ENCODE assay signal across 11 cellular contexts in genomic region chr17:79845601-79845949, GRCh38. TPM values are rescaled to one million over a fixed set of nuclear protein-coding genes. Genes with fewer than 3 reads are reported as not detected.
DNase-seq lines count a peak whose midpoint lies in the region; ATAC-seq and TF ChIP-seq lines count a peak whose summit lies in the region.
"Had no signal": no experiment of that assay in that cellular context is flagged by ENCODE, and none has a peak within 500 bp of the region (broad histone marks: within the 10 kb centered on the region; RNA-seq: fewer than 3 reads in every experiment).

No MANE protein-coding gene starts in this region.

- H3K9me3 ChIP-seq in SK-N-MC (ENCODE audit: low read depth, low read length) (no peaks in the 10 kb centered on the region), heart left ventricle (no peaks in the 10 kb centered on the region), skeletal muscle tissue (ENCODE audit: control insufficient read depth in 3 of 3, low read length in 3 of 3) (no peaks in the 10 kb centered on the region)
- H3K9me3 ChIP-seq: thoracic aorta had no signal

- no peak for TF ChIP-seq POLR2A in heart left ventricle (IDR thresholded peaks at IDR 0.05)

- WGBS in heart left ventricle, 4 donors: 27 to 43% (median 35%) methylated on average over 7 of the region's 7 CpGs

- intact Hi-C loops in heart left ventricle (cut with DNase I): loop anchor here in 5 of 10 donors (2.0 to 10.0 kb wide), 6 partner anchors 67 to 145 kb away; no protein-coding TSS in a partner anchor
- intact Hi-C loops in head of caudate nucleus (cut with DNase I): loop anchor here (10.0 kb wide), 1 partner anchor 69 kb away; no protein-coding TSS in a partner anchor

- H3K4me1 ChIP-seq in heart left ventricle: peaks cover 0 to 55% (median 45%) of the 10 kb centered on the region in 12 donors
- peaks cover 13 to 24% (median 20%) of the 10 kb centered on the region in 3 donors for H3K4me1 ChIP-seq in skeletal muscle tissue (ENCODE audit: control insufficient read depth in 3 of 3, insufficient read depth in 3 of 3, low read length in 3 of 3)

- peak; percentile 61 for DNase-seq in GF-D8 (lab: John Stamatoyannopoulos, UW)
- DNase-seq in SK-N-MC (ENCODE audit: low read depth, low spot score): no peak
- DNase-seq in heart left ventricle: peak in 1 of 5 donors; percentile 27
- no peak for DNase-seq in GM10248 (ENCODE audit: extremely low spot score)
- DNase-seq in head of caudate nucleus: no peak
- DNase-seq in NCI-H524 (lab: John Stamatoyannopoulos, UW): no peak
- DNase-seq: activated CD4-positive, alpha-beta T cell treated with anti-CD3 and anti-CD28 coated beads, Interleukin-2, amount 50 U/mL, for 4 hours; stimulated activated CD4-positive, alpha-beta T cell treated with anti-CD3 and anti-CD28 coated beads, Interleukin-15, amount 100 ng/mL, for 24 hours had no signal

- H3K27ac ChIP-seq in SK-N-MC: peak overlapping the region; percentile 77
- peak overlapping the region in 8 of 12 donors; percentile 28 to 86 (median 66) for H3K27ac ChIP-seq in heart left ventricle
- H3K27ac ChIP-seq in skeletal muscle tissue (ENCODE audit: low read depth, low read length): peak overlapping the region; percentile 36
- H3K27ac ChIP-seq: thoracic aorta had no signal

- H3K4me3 ChIP-seq in SK-N-MC (peak overlapping the region; percentile 75), heart left ventricle (peak overlapping the region in 3 of 12 donors; percentile 64 to 72 (median 68)), skeletal muscle tissue (ENCODE audit: low read length in 3 of 3) (peak overlapping the region in 1 of 3 donors; percentile 23)

- peak overlapping the region; percentile 59 for H3K9ac ChIP-seq in SK-N-MC (ENCODE audit: insufficient read length)
- H3K9ac ChIP-seq in skeletal muscle tissue (ENCODE audit: low read depth in 1 of 3, low read length in 3 of 3): peak overlapping the region in 1 of 3 donors; percentile 45

- H3K27me3 ChIP-seq in heart left ventricle: peaks cover 25 to 50% (median 29%) of the 10 kb centered on the region in 9 donors
- H3K27me3 ChIP-seq in skeletal muscle tissue (ENCODE audit: control insufficient read depth in 3 of 3, insufficient read depth in 3 of 3, low read length in 3 of 3): peaks cover 44 to 73% (median 48%) of the 10 kb centered on the region in 3 donors

- ATAC-seq in heart left ventricle (peak in 2 of 4 donors; percentile 14 to 21), HG03442 (IDR thresholded peaks at IDR 0.05; ENCODE audit: unreplicated experiment) (no peak)

- CTCF ChIA-PET in GM10248 (lab: Yijun Ruan, JAX): interaction anchor here (1.0 to 2.7 kb wide), 12 partner anchors 8 to 130 kb away, joined by 3 to 12 read pairs (median 6); partner anchors contain the start of gene CBX8

- TF ChIP-seq CTCF in heart left ventricle (IDR thresholded peaks at IDR 0.05) (no peak), GM10248 (IDR thresholded peaks at IDR 0.05; ENCODE audit: control extremely low read depth, extremely low read depth, low read depth, missing control alignments) (no peak)

- H3K36me3 ChIP-seq in SK-N-MC (ENCODE audit: insufficient read depth, low read length): no peaks in the 10 kb centered on the region
- no peaks in the 10 kb centered on the region for H3K36me3 ChIP-seq in heart left ventricle
- no peaks in the 10 kb centered on the region for H3K36me3 ChIP-seq in skeletal muscle tissue (ENCODE audit: control insufficient read depth in 3 of 3, insufficient read depth in 3 of 3, low read length in 3 of 3)
- H3K36me3 ChIP-seq: thoracic aorta had no signal

- POLR2A ChIA-PET in GM10248 (lab: Yijun Ruan, JAX): no interaction called here

RNA-seq across cellular contexts. Expression of gene CBX4, which starts 6.3 kb away (rescaled TPM):
- total RNA-seq in heart left ventricle (10 to 100 TPM; 16.7 to 41.1 (median 26.9) TPM), skeletal muscle tissue (5.2 TPM)
- polyA plus RNA-seq in heart left ventricle: 10 to 100 TPM; 10.9 to 14.2 TPM

RNA-seq across cellular contexts. Expression of gene CBX8, which starts 48.7 kb away (rescaled TPM):
- total RNA-seq in heart left ventricle (1 to 10 TPM; 1.5 to 9.2 (median 5.3) TPM), skeletal muscle tissue (4.2 TPM)
- 1 to 10 TPM; 3.6 to 5.1 TPM for polyA plus RNA-seq in heart left ventricle
